Comparison of ENCODE assay signal across 33 cellular contexts in genomic region chr3:31389939-31390338, GRCh38.
"Had no signal": no experiment of that assay in that cellular context is flagged by ENCODE, and none has a peak within 500 bp of the region (broad histone marks: within the 10 kb centered on the region; RNA-seq: fewer than 3 reads in every experiment).

No MANE protein-coding gene starts in this region.

- ATAC-seq: activated CD4-positive, CD25-positive, alpha-beta regulatory T cell treated with anti-CD3 and anti-CD28 coated beads, Interleukin-2, amount 50 U/mL, for 24 hours; activated CD8-positive, alpha-beta T cell treated with anti-CD3 and anti-CD28 coated beads for 36 hours; activated T-cell treated with anti-CD3 and anti-CD28 coated beads, Interleukin-2, amount 50 U/mL, for 4 hours; activated T-helper 17 cell treated with anti-CD3 and anti-CD28 coated beads, Interleukin-2, amount 50 U/mL, for 72 hours; foreskin keratinocyte; gastrocnemius medialis; heart left ventricle had no signal

- H3K4me1 Mint-ChIP-seq: activated B cell treated with CpG ODN at 0.5 μM for 24 hours had no signal

- H3K27ac ChIP-seq: brain microvascular endothelial cell, coronary artery, dorsolateral prefrontal cortex, esophagus muscularis mucosa, foreskin keratinocyte, gastrocnemius medialis, heart left ventricle, WERI-Rb-1 had no signal

- H3K9me3 Mint-ChIP-seq: activated T-helper 17 cell treated with anti-CD3 and anti-CD28 coated beads, Interleukin-2, amount 50 U/mL, for 72 hours; central memory CD8-positive, alpha-beta T cell had no signal

- H3K27ac Mint-ChIP-seq: activated B cell treated with CpG ODN at 0.5 μM for 24 hours; activated CD8-positive, alpha-beta T cell treated with anti-CD3 and anti-CD28 coated beads for 36 hours; activated naive CD8-positive, alpha-beta T cell; activated T-helper 17 cell treated with anti-CD3 and anti-CD28 coated beads, Interleukin-2, amount 50 U/mL, for 72 hours; dendritic cell treated with granulocyte-macrophage colony-stimulating factor and Interleukin-4, amounts not matched to agents 40 ng/mL and 50 ng/mL, for 4 days; T-helper 2 cell treated with Interferon-gamma antibody and Interleukin-4, amounts not matched to agents 5 μg/mL and 100 μg/mL, for 36 hours had no signal

- H3K27me3 Mint-ChIP-seq: activated CD8-positive, alpha-beta T cell treated with anti-CD3 and anti-CD28 coated beads for 36 hours; activated naive CD8-positive, alpha-beta T cell; dendritic cell treated with granulocyte-macrophage colony-stimulating factor and Interleukin-4, amounts not matched to agents 40 ng/mL and 50 ng/mL, for 4 days had no signal

- H3K9me3 ChIP-seq: esophagus muscularis mucosa, gastrocnemius medialis, heart left ventricle had no signal

- H3K4me1 ChIP-seq: esophagus muscularis mucosa, foreskin keratinocyte, gastrocnemius medialis, heart left ventricle had no signal

- H3K4me3 Mint-ChIP-seq: activated B cell treated with CpG ODN at 0.5 μM for 24 hours; activated CD8-positive, alpha-beta T cell treated with anti-CD3 and anti-CD28 coated beads for 36 hours; activated naive CD8-positive, alpha-beta T cell; activated T-cell treated with anti-CD3 and anti-CD28 coated beads, Interleukin-2, amount 50 U/mL, for 4 hours; activated T-helper 17 cell treated with anti-CD3 and anti-CD28 coated beads, Interleukin-2, amount 50 U/mL, for 72 hours; central memory CD8-positive, alpha-beta T cell; dendritic cell treated with granulocyte-macrophage colony-stimulating factor and Interleukin-4, amounts not matched to agents 40 ng/mL and 50 ng/mL, for 4 days; T-helper 2 cell treated with Interferon-gamma antibody and Interleukin-4, amounts not matched to agents 5 μg/mL and 100 μg/mL, for 36 hours had no signal

- DNase-seq: activated B cell treated with CpG ODN at 0.5 μM for 24 hours; activated CD4-positive, alpha-beta T cell treated with anti-CD3 and anti-CD28 coated beads for 48 hours; activated CD4-positive, alpha-beta T cell treated with anti-CD3 and anti-CD28 coated beads, Interleukin-2, amount 50 U/mL, for 1 hour; activated CD4-positive, alpha-beta T cell treated with anti-CD3 and anti-CD28 coated beads, Interleukin-2, amount 50 U/mL, for 48 hours; activated CD8-positive, alpha-beta memory T cell treated with anti-CD3 and anti-CD28 coated beads for 24 hours; activated CD8-positive, alpha-beta T cell treated with anti-CD3 and anti-CD28 coated beads for 36 hours; activated effector memory CD4-positive, alpha-beta T cell treated with Interleukin-2 at 50 U/mL for 16 hours; activated gamma-delta T cell treated with Interleukin-2 at 50 U/mL for 16 hours; activated naive CD4-positive, alpha-beta T cell treated with anti-CD3 and anti-CD28 coated beads, Interleukin-2, amount 50 U/mL, for 16 hours; activated naive CD4-positive, alpha-beta T cell treated with Interleukin-2 at 50 U/mL for 16 hours; activated T-cell treated with anti-CD3 and anti-CD28 coated beads, Interleukin-2, amount 50 U/mL, for 4 hours; amniotic stem cell; anterior cingulate cortex; brain microvascular endothelial cell; dorsolateral prefrontal cortex; effector memory CD4-positive, alpha-beta T cell; erythroblast; foreskin keratinocyte; gastrocnemius medialis; glutamatergic neuron; heart left ventricle; T1000; WERI-Rb-1 had no signal

- H3K4me3 ChIP-seq: coronary artery, dorsolateral prefrontal cortex, esophagus muscularis mucosa, gastrocnemius medialis, heart left ventricle had no signal

- H3K36me3 ChIP-seq: brain microvascular endothelial cell, esophagus muscularis mucosa, gastrocnemius medialis, heart left ventricle, WERI-Rb-1 had no signal

- H3K27me3 ChIP-seq: brain microvascular endothelial cell, esophagus muscularis mucosa, foreskin keratinocyte, gastrocnemius medialis, heart left ventricle had no signal

- FAIRE-seq: astrocyte, bronchial epithelial cell had no signal
